31 cellular contexts compared by ENCODE assay signal in the genomic region with DNA sequence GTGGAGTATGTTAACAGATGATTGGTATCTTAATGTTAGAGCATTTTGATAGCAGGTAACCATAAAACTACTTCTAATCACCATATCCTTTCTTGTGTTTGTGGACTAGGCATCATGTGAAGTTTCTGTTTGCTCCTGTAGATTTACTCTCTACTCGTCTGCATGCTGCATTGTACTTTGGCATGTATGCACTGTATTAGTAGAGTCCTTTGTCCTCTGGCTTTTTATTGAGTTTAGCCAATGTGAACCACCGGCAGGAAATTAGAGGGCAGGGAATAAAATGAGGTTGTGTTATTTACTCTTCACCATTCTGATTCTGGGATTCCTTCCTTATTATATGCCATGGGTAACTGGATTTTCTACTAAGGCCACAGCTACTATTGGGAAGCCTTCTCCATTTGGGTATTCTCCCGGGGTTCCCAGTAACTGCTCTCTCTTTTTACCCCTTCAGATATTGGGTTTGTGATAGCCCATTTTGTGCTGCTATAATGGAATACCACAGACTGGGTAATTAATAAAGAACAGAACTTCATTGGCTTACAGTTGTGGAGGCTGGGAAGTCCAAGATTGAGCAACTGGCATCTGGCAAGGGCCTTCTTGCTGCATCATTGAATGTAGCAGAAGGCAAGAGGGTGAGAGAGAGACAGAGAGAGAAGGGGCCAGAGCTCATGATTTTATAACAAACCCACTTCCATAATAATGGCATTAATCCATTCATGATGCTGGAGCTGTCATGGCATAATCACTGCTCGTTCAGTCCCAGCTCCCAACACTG. TPM values are rescaled to one million over a fixed set of nuclear protein-coding genes. Genes with fewer than 3 reads are reported as not detected.
DNase-seq lines count a peak whose midpoint lies in the region; ATAC-seq, FAIRE-seq and TF ChIP-seq lines count a peak whose summit lies in the region.
"Had no signal": no experiment of that assay in that cellular context is flagged by ENCODE, and none has a peak within 500 bp of the region (broad histone marks: within the 10 kb centered on the region; RNA-seq: fewer than 3 reads in every experiment).

No MANE protein-coding gene starts in this region.

- H3K56ac ChIP-seq in IMR-90 (ENCODE audit: extremely low read depth, insufficient read depth, low read length) = no peak overlapping the region

- H3K79me2 ChIP-seq in K562 (ENCODE audit: control insufficient read depth, insufficient read depth, low read length) = no peaks in the 10 kb centered on the region
- peaks cover 9% of the 10 kb centered on the region for H3K79me2 ChIP-seq in osteoblast (ENCODE audit: insufficient read depth, low read length)

- no peak overlapping the region for H2BK15ac ChIP-seq in IMR-90 (ENCODE audit: low read depth, low read length)

- no peaks in the 10 kb centered on the region for H3K27me3 ChIP-seq in IMR-90 (ENCODE audit: control insufficient read depth, insufficient read depth, low read length)
- H3K27me3 ChIP-seq in K562 (ENCODE audit: control insufficient read depth in 2 of 2, insufficient read depth in 2 of 2, low read length in 2 of 2) = no peaks in the 10 kb centered on the region
- no peaks in the 10 kb centered on the region for H3K27me3 ChIP-seq in osteoblast (ENCODE audit: insufficient read depth, low read length)
- H3K27me3 ChIP-seq in CD4-positive, alpha-beta memory T cell (ENCODE audit: insufficient read depth, low read length) = no peaks in the 10 kb centered on the region
- H3K27me3 ChIP-seq: ascending aorta, gastrocnemius medialis, neural progenitor cell, sigmoid colon had no signal

- peaks cover 0 to 2% (median 0%) of the 10 kb centered on the region in 8 donors for H3K9me3 Mint-ChIP-seq in CD4-positive, alpha-beta memory T cell
- H3K9me3 Mint-ChIP-seq: activated naive CD8-positive, alpha-beta T cell treated with anti-CD3 and anti-CD28 coated beads, Interleukin-2, amount 10 ng/mL, durations not matched to agents 7 days and 5 days; CD8-positive, alpha-beta T cell; effector memory CD8-positive, alpha-beta T cell; H9; memory B cell; stimulated activated effector memory CD8-positive, alpha-beta T cell treated with anti-CD3 and anti-CD28 coated beads, Interleukin-12 subunit alpha, Interleukin-12 subunit beta, amount 100 ng/mL, for 72 hours had no signal

- no peaks in the 10 kb centered on the region for H3K9me3 ChIP-seq in IMR-90 (ENCODE audit: control insufficient read depth, insufficient read depth, low read length)
- H3K9me3 ChIP-seq in K562 (replicated peaks; ENCODE audit: control insufficient read depth, insufficient read depth, low read depth, low read length) = no peaks in the 10 kb centered on the region
- no peaks in the 10 kb centered on the region for H3K9me3 ChIP-seq in osteoblast (ENCODE audit: low read depth, low read length)
- H3K9me3 ChIP-seq in CD4-positive, alpha-beta memory T cell (ENCODE audit: control insufficient read depth in 1 of 2, low read length in 2 of 2) = no peaks in the 10 kb centered on the region
- H3K9me3 ChIP-seq: ascending aorta, gastrocnemius medialis, sigmoid colon had no signal

- TF ChIP-seq EP300 in K562 (IDR thresholded peaks at IDR 0.05; ENCODE audit: low read length) = no peak

- no peak overlapping the region for H2AK9ac ChIP-seq in IMR-90 (replicated peaks; ENCODE audit: low read depth, low read length, poor library complexity)

- H4K91ac ChIP-seq in IMR-90 (ENCODE audit: insufficient read depth, low read depth, low read length) = no peak overlapping the region

- dilution Hi-C loops in IMR-90 (cut with HindIII; ENCODE audit: low sequenced_read_pairs, unreplicated experiment) = no loop called here

- DNase-seq in IMR-90 = peak; percentile 37
- no peak for DNase-seq in K562 (ENCODE audit: extremely low read depth in 1 of 4, low spot score in 3 of 4)
- peak; percentile 14 for DNase-seq in fibroblast of the aortic adventitia (ENCODE audit: low read depth)
- DNase-seq in osteoblast (ENCODE audit: insufficient read length, low spot score, missing footprints) = peak; percentile 11
- DNase-seq in HEK293T (ENCODE audit: extremely low spot score) = no peak
- DNase-seq in activated gamma-delta T cell (lab: John Stamatoyannopoulos, UW) = no peak
- DNase-seq in CD4-positive, alpha-beta memory T cell = no peak
- DNase-seq: activated CD4-positive, alpha-beta T cell treated with anti-CD3 and anti-CD28 coated beads for 48 hours; activated effector memory CD4-positive, alpha-beta T cell treated with anti-CD3 and anti-CD28 coated beads, Interleukin-2, amount 50 U/mL, for 16 hours; activated naive CD8-positive, alpha-beta T cell treated with anti-CD3 and anti-CD28 coated beads, Interleukin-2, amount 10 ng/mL, durations not matched to agents 7 days and 5 days; CD8-positive, alpha-beta T cell; effector memory CD8-positive, alpha-beta T cell; erythroblast; gastrocnemius medialis; H9; NCI-H1436; NCI-H2081; NCI-H226; SIG-M5; sigmoid colon; stimulated activated CD4-positive, alpha-beta T cell treated with anti-CD3 and anti-CD28 coated beads, Interleukin-4, amount 100 ng/mL, for 4 hours; T-helper 9 cell; trophoblast cell had no signal

- FAIRE-seq in K562 (lab: Jason Lieb, UNC) = no peak

- no peak overlapping the region for H4K8ac ChIP-seq in IMR-90 (ENCODE audit: low read depth in 2 of 2, low read length in 2 of 2)

- H3K4me3 ChIP-seq in IMR-90 (ENCODE audit: insufficient read depth, low read depth, low read length) (no peak overlapping the region), K562 (no peak overlapping the region), fibroblast of the aortic adventitia (ENCODE audit: low read depth, low read length) (no peak overlapping the region), osteoblast (ENCODE audit: insufficient read depth, low read length) (no peak overlapping the region)
- H3K4me3 ChIP-seq in CD4-positive, alpha-beta memory T cell (ENCODE audit: low read length in 2 of 2) = no peak overlapping the region
- H3K4me3 ChIP-seq: ascending aorta, gastrocnemius medialis, neural progenitor cell, sigmoid colon had no signal

- H3K27me3 Mint-ChIP-seq in CD4-positive, alpha-beta memory T cell = no peaks in the 10 kb centered on the region
- H3K27me3 Mint-ChIP-seq: activated naive CD8-positive, alpha-beta T cell treated with anti-CD3 and anti-CD28 coated beads, Interleukin-2, amount 10 ng/mL, durations not matched to agents 7 days and 5 days; B cell; effector memory CD8-positive, alpha-beta T cell; memory B cell had no signal

- no peaks in the 10 kb centered on the region for H4K20me1 ChIP-seq in IMR-90 (ENCODE audit: insufficient read depth, low read length)
- no peaks in the 10 kb centered on the region for H4K20me1 ChIP-seq in K562 (replicated peaks; ENCODE audit: control insufficient read depth, insufficient read depth, low read length)
- no peaks in the 10 kb centered on the region for H4K20me1 ChIP-seq in osteoblast (ENCODE audit: insufficient read depth, low read length)

- H3K4me2 ChIP-seq in IMR-90 (ENCODE audit: low read depth, low read length) (no peak overlapping the region), K562 (ENCODE audit: insufficient read depth, low read length) (no peak overlapping the region), osteoblast (ENCODE audit: insufficient read depth, low read length) (no peak overlapping the region)
- H3K4me2 ChIP-seq: neural progenitor cell had no signal

- peaks cover 0 to 6% (median 4%) of the 10 kb centered on the region in 4 donors for H3K4me1 Mint-ChIP-seq in CD4-positive, alpha-beta memory T cell
- H3K4me1 Mint-ChIP-seq: activated naive CD8-positive, alpha-beta T cell treated with anti-CD3 and anti-CD28 coated beads, Interleukin-2, amount 10 ng/mL, durations not matched to agents 7 days and 5 days; B cell; H9; neural progenitor cell; stimulated activated effector memory CD8-positive, alpha-beta T cell treated with anti-CD3 and anti-CD28 coated beads, Interleukin-12 subunit alpha, Interleukin-12 subunit beta, amount 100 ng/mL, for 72 hours had no signal

- peaks cover 28 to 45% of the 10 kb centered on the region in 2 donors for H3K36me3 Mint-ChIP-seq in CD4-positive, alpha-beta memory T cell

- CTCF ChIA-PET in IMR-90 (lab: Yijun Ruan, JAX) (interaction anchor here (1.3 kb wide), 1 partner anchor 23 kb away, joined by 3 read pairs; a partner anchor contains a TSS), K562 (lab: Yijun Ruan, JAX; ENCODE audit: low intra/inter-chr PET ratio) (no interaction called here), HEK293T (lab: Yijun Ruan, JAX) (interaction anchor here (0.8 kb wide), 1 partner anchor 55 kb away, joined by 3 read pairs; no protein-coding TSS in a partner anchor)
- CTCF ChIA-PET in CD4-positive, alpha-beta memory T cell (lab: Charles Lee; ENCODE audit: partially characterized antibody) = interaction anchor here (1.2 kb wide), 1 partner anchor 21 kb away, joined by 3 read pairs; no protein-coding TSS in a partner anchor

- ATAC-seq in IMR-90 (ENCODE audit: low read depth) (no peak), K562 (no peak), GM19452 (IDR thresholded peaks at IDR 0.05; ENCODE audit: unreplicated experiment) (no peak)
- ATAC-seq: CD8-positive, alpha-beta T cell; effector memory CD8-positive, alpha-beta T cell; gastrocnemius medialis; Panc1; stimulated activated effector memory CD8-positive, alpha-beta T cell treated with anti-CD3 and anti-CD28 coated beads, Interleukin-12 subunit alpha, Interleukin-12 subunit beta, amount 100 ng/mL, for 72 hours had no signal

- POLR2A ChIA-PET in IMR-90 (lab: Charles Lee; ENCODE audit: unreplicated experiment) = no interaction called here
- POLR2A ChIA-PET in K562 (lab: Yijun Ruan, JAX) = no interaction called here
- POLR2A ChIA-PET in HEK293T (lab: Yijun Ruan, JAX) = interaction anchor here (1.1 kb wide), 1 partner anchor 21 kb away, joined by 3 read pairs; no protein-coding TSS in a partner anchor
- POLR2A ChIA-PET in CD4-positive, alpha-beta memory T cell (lab: Charles Lee; ENCODE audit: partially characterized antibody) = interaction anchor here (1.4 to 1.7 kb wide), 2 partner anchors 22 to 25 kb away, joined by 3 to 4 read pairs; a partner anchor contains a TSS

- H3K14ac ChIP-seq in IMR-90 (replicated peaks; ENCODE audit: low read depth, low read length) = no peak overlapping the region

- in situ Hi-C loops in IMR-90 (cut with MboI; ENCODE audit: low sequenced_read_pairs) (no loop called here), K562 (cut with MboI) (no loop called here)

- no peak overlapping the region for H3K27ac ChIP-seq in IMR-90 (ENCODE audit: insufficient read depth, low read length)
- H3K27ac ChIP-seq in K562 (ENCODE audit: extremely low read depth, low read depth, low read length) = no peak overlapping the region
- no peak overlapping the region for H3K27ac ChIP-seq in osteoblast (ENCODE audit: low read depth, low read length)
- no peak overlapping the region for H3K27ac ChIP-seq in CD4-positive, alpha-beta memory T cell (ENCODE audit: low read depth, low read length)
- H3K27ac ChIP-seq: ascending aorta, gastrocnemius medialis, HL-60, neural progenitor cell, sigmoid colon had no signal

- no peak overlapping the region for H3K4ac ChIP-seq in IMR-90 (ENCODE audit: low read depth, low read length)

- intact Hi-C loops in IMR-90 (cut with micrococcal nuclease) = no loop called here
- intact Hi-C loops in K562 (cut with micrococcal nuclease) = no loop called here
- intact Hi-C loops in CD4-positive, alpha-beta memory T cell (cut with micrococcal nuclease) = no loop called here

- H4K5ac ChIP-seq in IMR-90 (ENCODE audit: low read depth, low read length) = no peak overlapping the region

- TF ChIP-seq RAD21 in IMR-90 (IDR thresholded peaks at IDR 0.05; ENCODE audit: low read length) (no peak), K562 (CRISPR knock-in tag; conservative IDR thresholded peaks at IDR 0.05 in 1 of 2, IDR thresholded peaks at IDR 0.05 in 1 of 2) (no peak)

- H3K9ac ChIP-seq in IMR-90 (ENCODE audit: low read depth, low read length) = no peak overlapping the region
- no peak overlapping the region for H3K9ac ChIP-seq in K562 (ENCODE audit: insufficient read depth in 1 of 2, low read depth in 2 of 2, low read length in 2 of 2)
- H3K9ac ChIP-seq: neural progenitor cell had no signal

- no peak overlapping the region for H3K18ac ChIP-seq in IMR-90 (ENCODE audit: low read depth, low read length)

- H2AK5ac ChIP-seq in IMR-90 (ENCODE audit: low read depth, low read length) = no peak overlapping the region

- H2AFZ ChIP-seq in IMR-90 (replicated peaks; ENCODE audit: low read length, poor library complexity) = no peak overlapping the region
- no peak overlapping the region for H2AFZ ChIP-seq in K562 (ENCODE audit: low read depth, low read length)
- no peak overlapping the region for H2AFZ ChIP-seq in osteoblast (ENCODE audit: low read length)
- H2AFZ ChIP-seq: neural progenitor cell had no signal

- H3K4me1 ChIP-seq in IMR-90 (ENCODE audit: control insufficient read depth, insufficient read depth, low read length) = no peaks in the 10 kb centered on the region
- H3K4me1 ChIP-seq in K562 (replicated peaks in 1 of 2; ENCODE audit: control insufficient read depth in 2 of 2, insufficient read depth in 2 of 2, low read length in 2 of 2) = no peaks in the 10 kb centered on the region; a peak in 1 of 5 replicates
- H3K4me1 ChIP-seq in osteoblast (ENCODE audit: insufficient read depth, low read length) = no peaks in the 10 kb centered on the region
- H3K4me1 ChIP-seq in CD4-positive, alpha-beta memory T cell (ENCODE audit: insufficient read depth, low read length) = no peaks in the 10 kb centered on the region
- H3K4me1 ChIP-seq: ascending aorta, gastrocnemius medialis, neural progenitor cell, sigmoid colon had no signal

- TF ChIP-seq POLR2A in IMR-90 (IDR thresholded peaks at IDR 0.05; ENCODE audit: low read depth, low read length) (no peak), K562 (conservative IDR thresholded peaks at IDR 0.05) (no peak)

- BruUV-seq in IMR-90 (replicated peaks; lab: Mats Ljungman, UMichigan) (no TSS peak), K562 (replicated peaks; lab: Mats Ljungman, UMichigan) (TSS peak; percentile 16)

- peaks cover 0 to 18% of the 10 kb centered on the region in 2 experiments; a peak in 3 of 4 replicates for H3K79me1 ChIP-seq in IMR-90 (ENCODE audit: low read depth in 1 of 2, low read length in 2 of 2)

- 100% methylated on average over 1 of the region's 4 CpGs; no CpG with 5 or more reads in 1 of the 2 experiments for WGBS in IMR-90 (ENCODE audit: extremely low coverage in 2 of 2, insufficient read length in 1 of 2), 2 experiments
- 86% methylated on average over 4 of the region's 4 CpGs for WGBS in K562 (ENCODE audit: insufficient coverage, low coverage, missing lambda C conversion rate)

- H3K9me1 ChIP-seq in IMR-90 (ENCODE audit: insufficient read depth, low read length) (no peaks in the 10 kb centered on the region), K562 (ENCODE audit: control insufficient read depth, insufficient read depth, low read length) (no peaks in the 10 kb centered on the region)

- no peak overlapping the region for H3K4me3 Mint-ChIP-seq in CD4-positive, alpha-beta memory T cell
- H3K4me3 Mint-ChIP-seq: activated naive CD8-positive, alpha-beta T cell treated with anti-CD3 and anti-CD28 coated beads, Interleukin-2, amount 10 ng/mL, durations not matched to agents 7 days and 5 days; B cell; CD8-positive, alpha-beta T cell; effector memory CD8-positive, alpha-beta T cell; H9; memory B cell; neural progenitor cell; stimulated activated effector memory CD8-positive, alpha-beta T cell treated with anti-CD3 and anti-CD28 coated beads, Interleukin-12 subunit alpha, Interleukin-12 subunit beta, amount 100 ng/mL, for 72 hours had no signal

- TF ChIP-seq CTCF in IMR-90 (conservative IDR thresholded peaks at IDR 0.05; ENCODE audit: low read depth, low read length) (no peak), K562 (IDR thresholded peaks at IDR 0.05 in 2 of 3, conservative IDR thresholded peaks at IDR 0.05 in 1 of 3; ENCODE audit: insufficient read depth in 2 of 3, low read depth in 1 of 3, low read length in 3 of 3) (no peak), fibroblast of the aortic adventitia (IDR thresholded peaks at IDR 0.05; ENCODE audit: insufficient read depth, low read length) (no peak), osteoblast (IDR thresholded peaks at IDR 0.05; ENCODE audit: extremely low read depth, low read depth, low read length) (no peak)

- H3K23ac ChIP-seq in IMR-90 (ENCODE audit: low read depth, low read length) = no peak overlapping the region

- H2BK20ac ChIP-seq in IMR-90 (ENCODE audit: low read depth, low read length) = no peak overlapping the region

- H2BK120ac ChIP-seq in IMR-90 (ENCODE audit: low read depth, low read length) = no peak overlapping the region

- H2BK5ac ChIP-seq in IMR-90 (ENCODE audit: low read depth, low read length, poor library complexity, severe bottlenecking) = peak overlapping the region; percentile 67

- H3K27ac Mint-ChIP-seq in CD4-positive, alpha-beta memory T cell = peak overlapping the region in 1 of 7 donors; percentile 5
- H3K27ac Mint-ChIP-seq: activated naive CD8-positive, alpha-beta T cell treated with anti-CD3 and anti-CD28 coated beads, Interleukin-2, amount 10 ng/mL, durations not matched to agents 7 days and 5 days; B cell; CD8-positive, alpha-beta T cell; effector memory CD8-positive, alpha-beta T cell; H9; memory B cell; neural progenitor cell; stimulated activated effector memory CD8-positive, alpha-beta T cell treated with anti-CD3 and anti-CD28 coated beads, Interleukin-12 subunit alpha, Interleukin-12 subunit beta, amount 100 ng/mL, for 72 hours had no signal

- H3K36me3 ChIP-seq in IMR-90 (ENCODE audit: control insufficient read depth, insufficient read depth, low read length) (peaks cover 10% of the 10 kb centered on the region), K562 (ENCODE audit: control insufficient read depth, insufficient read depth, low read length) (peaks cover 8% of the 10 kb centered on the region; the same call in 1 of the 3 replicates), osteoblast (ENCODE audit: insufficient read depth, low read length) (peaks cover 17% of the 10 kb centered on the region)
- peaks cover 4% of the 10 kb centered on the region for H3K36me3 ChIP-seq in CD4-positive, alpha-beta memory T cell (ENCODE audit: insufficient read depth, low read length)
- H3K36me3 ChIP-seq: neural progenitor cell had no signal

RNA-seq across cellular contexts. Expression of a gene that starts 22.4 kb away (rescaled TPM):
- total RNA-seq in IMR-90 (2012; rRNA removed) (18.5 and 35.8 TPM in 2 replicates), K562 (2014; rRNA removed) (29.9 and 35.3 TPM in 2 replicates), K562 (2014; rRNA removed; fragmentation: Illumina TruSeq; extraction: Trizol) (28.1 and 34.2 TPM in 2 replicates), K562 (2015; rRNA removed; fragmentation: Illumina TruSeq; extraction: Trizol) (27.5 and 27.8 TPM in 2 replicates), K562 (2021) (34.5 and 36.2 TPM in 2 replicates), fibroblast of the aortic adventitia (ENCODE audit: low replicate concordance) (37.4 and 39.0 TPM in 2 replicates), osteoblast (30.0 and 34.2 TPM in 2 replicates)
- polyA plus RNA-seq in IMR-90 (2012; rRNA removed) (29.4 and 33.4 TPM in 2 replicates), K562 (2011; rRNA removed) (30.3 and 35.6 TPM in 2 replicates), K562 (2014; fragmentation: Illumina TruSeq; extraction: Trizol) (30.6 and 32.6 TPM in 2 replicates), K562 (2014; fragmentation: Nextera tagmentation; extraction: Ambion mirVana) (10 to 100 TPM in 1 of 2 experiments, 1 to 10 TPM in 1; 7.7 to 12.1 TPM), K562 (2014; rRNA removed) (36.2 and 41.2 TPM in 2 replicates)
- 13.2 and 22.8 TPM in 2 replicates for polyA plus RNA-seq in IMR-90 (2012; cell fraction: cytosol; rRNA removed)
- 6.0 and 19.0 TPM in 2 replicates for polyA plus RNA-seq in IMR-90 (2012; cell fraction: nucleus; rRNA removed; ENCODE audit: low replicate concordance)
- 16.0 and 36.3 TPM in 2 replicates for total RNA-seq in K562 (2011; cell fraction: chromatin; rRNA removed; ENCODE audit: low replicate concordance)
- total RNA-seq in K562 (2011; cell fraction: nucleolus; rRNA removed) = 24.5 and 25.3 TPM in 2 replicates
- total RNA-seq in K562 (2011; cell fraction: nucleoplasm; rRNA removed) = 26.8 and 34.9 TPM in 2 replicates
- polyA plus RNA-seq in K562 (2011; cell fraction: cytosol; rRNA removed) = 22.8 and 26.5 TPM in 2 replicates
- polyA plus RNA-seq in K562 (2011; cell fraction: nucleus; rRNA removed) = 13.9 and 16.9 TPM in 2 replicates
- 34.5 and 41.8 TPM in 2 replicates for polyA plus RNA-seq in K562 (2012)
- 10.3 and 10.9 TPM in 2 replicates for polyA minus RNA-seq in K562 (2011; rRNA and poly(A)+ RNA removed)
- 7.7 and 11.3 TPM in 2 replicates for polyA minus RNA-seq in K562 (2011; cell fraction: cytosol; rRNA and poly(A)+ RNA removed)
- 14.8 and 16.6 TPM in 2 replicates for polyA minus RNA-seq in K562 (2011; cell fraction: nucleus; rRNA and poly(A)+ RNA removed)
- 10 to 100 TPM; 35.2 to 41.5 TPM for total RNA-seq in CD4-positive, alpha-beta memory T cell
- polyA plus RNA-seq in CD4-positive, alpha-beta memory T cell = 10 to 100 TPM; 46.8 to 60.0 TPM

RNA-seq across cellular contexts. Expression of a gene that starts 53.4 kb away (rescaled TPM):
- total RNA-seq in IMR-90 (2012; rRNA removed) = 17.0 and 31.1 TPM in 2 replicates
- polyA plus RNA-seq in IMR-90 (2012; rRNA removed) = 13.0 and 15.9 TPM in 2 replicates
- polyA plus RNA-seq in IMR-90 (2012; cell fraction: cytosol; rRNA removed) = 2.2 and 3.3 TPM in 2 replicates
- 1.8 and 10.6 TPM in 2 replicates for polyA plus RNA-seq in IMR-90 (2012; cell fraction: nucleus; rRNA removed; ENCODE audit: low replicate concordance)
- total RNA-seq in K562 (2011; cell fraction: chromatin; rRNA removed; ENCODE audit: low replicate concordance) = 14.8 and 29.4 TPM in 2 replicates
- 11.2 and 11.7 TPM in 2 replicates for total RNA-seq in K562 (2011; cell fraction: nucleolus; rRNA removed)
- 18.0 and 26.2 TPM in 2 replicates for total RNA-seq in K562 (2011; cell fraction: nucleoplasm; rRNA removed)
- 22.7 and 28.9 TPM in 2 replicates for total RNA-seq in K562 (2014; rRNA removed)
- 24.0 and 24.7 TPM in 2 replicates for total RNA-seq in K562 (2014; rRNA removed; fragmentation: Illumina TruSeq; extraction: Trizol)
- total RNA-seq in K562 (2015; rRNA removed; fragmentation: Illumina TruSeq; extraction: Trizol) = 17.9 and 21.3 TPM in 2 replicates
- 15.3 and 18.0 TPM in 2 replicates for total RNA-seq in K562 (2021)
- polyA plus RNA-seq in K562 (2011; rRNA removed) = 16.1 and 22.7 TPM in 2 replicates
- 3.3 and 4.4 TPM in 2 replicates for polyA plus RNA-seq in K562 (2011; cell fraction: cytosol; rRNA removed)
- 7.9 and 13.4 TPM in 2 replicates for polyA plus RNA-seq in K562 (2011; cell fraction: nucleus; rRNA removed)
- 22.4 and 29.6 TPM in 2 replicates for polyA plus RNA-seq in K562 (2012)
- 17.4 and 17.9 TPM in 2 replicates for polyA plus RNA-seq in K562 (2014; fragmentation: Illumina TruSeq; extraction: Trizol)
- polyA plus RNA-seq in K562 (2014; fragmentation: Nextera tagmentation; extraction: Ambion mirVana) = 10 to 100 TPM; 41.9 to 43.3 TPM
- polyA plus RNA-seq in K562 (2014; rRNA removed) = 14.7 and 17.2 TPM in 2 replicates
- 13.0 and 13.7 TPM in 2 replicates for polyA minus RNA-seq in K562 (2011; rRNA and poly(A)+ RNA removed)
- 4.6 and 5.6 TPM in 2 replicates for polyA minus RNA-seq in K562 (2011; cell fraction: cytosol; rRNA and poly(A)+ RNA removed)
- 4.7 and 6.2 TPM in 2 replicates for polyA minus RNA-seq in K562 (2011; cell fraction: nucleus; rRNA and poly(A)+ RNA removed)
- 26.2 and 51.1 TPM in 2 replicates for total RNA-seq in fibroblast of the aortic adventitia (ENCODE audit: low replicate concordance)
- 53.0 and 53.9 TPM in 2 replicates for total RNA-seq in osteoblast
- 10 to 100 TPM; 36.1 to 41.0 TPM for total RNA-seq in CD4-positive, alpha-beta memory T cell
- 10 to 100 TPM; 58.0 to 70.9 TPM for polyA plus RNA-seq in CD4-positive, alpha-beta memory T cell

RNA-seq across cellular contexts. Expression of a gene that starts 53.9 kb away (rescaled TPM):
- total RNA-seq in IMR-90 (2012; rRNA removed) = 41.1 and 50.5 TPM in 2 replicates
- polyA plus RNA-seq in IMR-90 (2012; rRNA removed) = 18.0 and 19.2 TPM in 2 replicates
- 7.0 and 14.9 TPM in 2 replicates for polyA plus RNA-seq in IMR-90 (2012; cell fraction: cytosol; rRNA removed)
- polyA plus RNA-seq in IMR-90 (2012; cell fraction: nucleus; rRNA removed; ENCODE audit: low replicate concordance) = 12.4 and 42.4 TPM in 2 replicates
- 29.5 and 45.8 TPM in 2 replicates for total RNA-seq in K562 (2011; cell fraction: chromatin; rRNA removed; ENCODE audit: low replicate concordance)
- total RNA-seq in K562 (2011; cell fraction: nucleolus; rRNA removed) = 17.3 and 18.7 TPM in 2 replicates
- total RNA-seq in K562 (2011; cell fraction: nucleoplasm; rRNA removed) = 23.2 and 27.3 TPM in 2 replicates
- total RNA-seq in K562 (2014; rRNA removed) = 21.9 and 23.1 TPM in 2 replicates
- 34.7 and 42.1 TPM in 2 replicates for total RNA-seq in K562 (2014; rRNA removed; fragmentation: Illumina TruSeq; extraction: Trizol)
- total RNA-seq in K562 (2015; rRNA removed; fragmentation: Illumina TruSeq; extraction: Trizol) = 36.2 and 37.0 TPM in 2 replicates
- total RNA-seq in K562 (2021) = 28.9 and 29.5 TPM in 2 replicates
- 31.1 and 40.2 TPM in 2 replicates for polyA plus RNA-seq in K562 (2011; rRNA removed)
- polyA plus RNA-seq in K562 (2011; cell fraction: cytosol; rRNA removed) = 18.8 and 20.3 TPM in 2 replicates
- 23.2 and 23.8 TPM in 2 replicates for polyA plus RNA-seq in K562 (2011; cell fraction: nucleus; rRNA removed)
- 20.6 and 27.6 TPM in 2 replicates for polyA plus RNA-seq in K562 (2012)
- 31.0 and 45.9 TPM in 2 replicates for polyA plus RNA-seq in K562 (2014; fragmentation: Illumina TruSeq; extraction: Trizol)
- polyA plus RNA-seq in K562 (2014; fragmentation: Nextera tagmentation; extraction: Ambion mirVana) = 10 to 100 TPM; 36.5 to 48.7 TPM
- 24.6 and 28.1 TPM in 2 replicates for polyA plus RNA-seq in K562 (2014; rRNA removed)
- 50.1 and 52.3 TPM in 2 replicates for polyA minus RNA-seq in K562 (2011; rRNA and poly(A)+ RNA removed)
- polyA minus RNA-seq in K562 (2011; cell fraction: cytosol; rRNA and poly(A)+ RNA removed) = 13.4 and 15.4 TPM in 2 replicates
- polyA minus RNA-seq in K562 (2011; cell fraction: nucleus; rRNA and poly(A)+ RNA removed) = 14.8 and 25.3 TPM in 2 replicates
- 8.9 and 36.2 TPM in 2 replicates for total RNA-seq in fibroblast of the aortic adventitia (ENCODE audit: low replicate concordance)
- total RNA-seq in osteoblast = 27.7 and 30.4 TPM in 2 replicates
- 10 to 100 TPM; 38.9 to 39.4 TPM for total RNA-seq in CD4-positive, alpha-beta memory T cell
- 100 to 1,000 TPM in 1 of 2 donors, 10 to 100 TPM in 1; 84.2 to 121 TPM for polyA plus RNA-seq in CD4-positive, alpha-beta memory T cell

Comparison
In these comparisons a context has a peak if more than half of its experiments do, and no peak if none do; other contexts are left out.
1. DNase-seq: peak in IMR-90 (single experiment), fibroblast of the aortic adventitia (single experiment) and osteoblast (single experiment); none in K562 (0 of 4), HEK293T (single experiment), activated gamma-delta T cell (single experiment) and CD4-positive, alpha-beta memory T cell (0 of 5).
2. POLR2A ChIA-PET loops: an anchor here in HEK293T (1.1 kb wide) and CD4-positive, alpha-beta memory T cell (1.4 to 1.7 kb wide); none called in IMR-90 and K562.